ENCODE assay signal across 25 cellular contexts in the genomic region with DNA sequence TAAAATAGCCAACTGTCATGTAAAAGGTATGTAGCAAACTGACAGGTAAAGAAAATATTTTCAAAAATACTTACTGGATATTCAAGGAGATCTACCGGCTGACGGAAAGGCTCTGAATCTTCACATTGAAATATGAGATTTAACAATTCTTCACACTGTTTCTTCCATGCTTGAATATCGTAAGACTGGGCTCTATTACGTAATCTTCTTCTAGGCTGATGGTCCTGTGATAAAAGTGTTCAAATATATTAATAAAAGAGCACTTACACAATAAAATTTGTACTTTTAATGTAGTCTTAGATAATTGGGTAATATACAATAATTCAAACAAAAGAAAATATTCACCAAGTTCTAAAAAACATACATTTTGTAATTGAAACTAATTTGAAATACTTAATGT.
A peak's percentile ranks its signal among the peaks of the same experiment; 100 is the strongest.
DNase-seq lines count a peak whose midpoint lies in the region; ATAC-seq, FAIRE-seq and TF ChIP-seq lines count a peak whose summit lies in the region.
"Had no signal": no experiment of that assay in that cellular context is flagged by ENCODE, and none has a peak within 500 bp of the region (broad histone marks: within the 10 kb centered on the region; RNA-seq: fewer than 3 reads in every experiment).

No MANE protein-coding gene starts in this region.

- FAIRE-seq in A204.1 (lab: Jason Lieb, UNC) (peak; percentile 79), RCC 7860 (lab: Jason Lieb, UNC) (peak; percentile 22), colon (lab: Jason Lieb, UNC) (peak; percentile 55), kidney (lab: Jason Lieb, UNC) (peak; percentile 13)
- FAIRE-seq: GM12878, GM19239, HTR-8/SVneo had no signal

- intact Hi-C loops in kidney (cut with DNase I) = no loop called here

- no peak overlapping the region for H3K9ac ChIP-seq in kidney (ENCODE audit: low read length in 2 of 2)

- no peak overlapping the region for H3K27ac ChIP-seq in kidney (ENCODE audit: low read depth in 2 of 2, low read length in 2 of 2)
- H3K27ac ChIP-seq: HL-60 had no signal

- DNase-seq in RCC 7860 (ENCODE audit: low spot score) = no peak
- DNase-seq in kidney = no peak
- DNase-seq in HT-29 (ENCODE audit: low spot score) = no peak
- DNase-seq: ACHN; BE2C; C1 segment of cervical spinal cord; CD4-positive, CD25-positive, alpha-beta regulatory T cell; CD8-positive, alpha-beta memory T cell; COR-L47; DMS 273 treated with DMSO at 0.1 percent for 48 hours; DMS53; DND-41; EL; H7; HFFc6 had no signal

- no peaks in the 10 kb centered on the region for H3K9me3 ChIP-seq in kidney (ENCODE audit: control insufficient read depth in 1 of 2, low read length in 2 of 2)
- H3K9me3 ChIP-seq: BE2C had no signal

- no peak overlapping the region for H3K4me3 ChIP-seq in kidney (ENCODE audit: low read length in 2 of 2)
- H3K4me3 ChIP-seq: GM12878, GM23338 had no signal

- peaks cover 9 to 28% of the 10 kb centered on the region in 2 donors for H3K36me3 ChIP-seq in kidney (ENCODE audit: control insufficient read depth in 1 of 2, insufficient read depth in 2 of 2, low read length in 2 of 2)

- TF ChIP-seq CTCF in kidney (IDR thresholded peaks at IDR 0.05; ENCODE audit: borderline replicate concordance, extremely low read depth, insufficient read depth) = no peak

- H3K4me1 ChIP-seq in kidney (ENCODE audit: control insufficient read depth in 1 of 2, insufficient read depth in 1 of 2, low read depth in 1 of 2, low read length in 2 of 2) = no peaks in the 10 kb centered on the region
- H3K4me1 ChIP-seq: BE2C had no signal

- ATAC-seq in GM19395 (IDR thresholded peaks at IDR 0.05; ENCODE audit: unreplicated experiment) (no peak), GM19397 (IDR thresholded peaks at IDR 0.05; ENCODE audit: unreplicated experiment) (no peak)
- ATAC-seq: GM12878, GM23338, HCT116 had no signal
